ENCODE assay signal across 20 cellular contexts in the genomic region with DNA sequence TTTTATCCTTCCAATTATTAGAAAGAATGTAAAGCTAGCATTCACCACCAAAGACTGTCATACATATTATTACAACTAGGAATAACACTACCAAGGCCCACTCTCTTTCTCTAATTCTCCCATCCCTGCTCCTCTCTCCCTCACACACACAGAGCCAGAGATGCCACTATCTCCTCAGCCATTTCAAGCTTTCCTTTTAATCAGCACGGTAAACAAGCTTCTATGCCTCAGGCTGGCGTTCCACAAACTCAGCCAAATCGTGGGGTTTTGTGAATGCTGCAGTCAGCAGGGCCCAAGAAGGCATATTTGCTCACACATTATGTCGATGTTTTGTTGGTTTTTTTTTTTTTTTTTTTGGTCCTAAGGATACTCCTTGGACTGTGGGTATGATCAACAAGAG.
DNase-seq lines count a peak whose midpoint lies in the region; ATAC-seq and TF ChIP-seq lines count a peak whose summit lies in the region.
"Had no signal": no experiment of that assay in that cellular context is flagged by ENCODE, and none has a peak within 500 bp of the region (broad histone marks: within the 10 kb centered on the region; RNA-seq: fewer than 3 reads in every experiment).

No MANE protein-coding gene starts in this region.

- H3K4me1 Mint-ChIP-seq in nephron, result peaks cover 57% of the 10 kb centered on the region

- H3K9me3 ChIP-seq in cardiac muscle cell (ENCODE audit: low read depth), result no peaks in the 10 kb centered on the region
- H3K9me3 ChIP-seq in prostate gland, result no peaks in the 10 kb centered on the region
- H3K9me3 ChIP-seq: BLaER1 had no signal

- H3K4me3 ChIP-seq in cardiac muscle cell, result no peak overlapping the region
- no peak overlapping the region for H3K4me3 ChIP-seq in prostate gland
- H3K4me3 ChIP-seq: BLaER1, GM12878, GM23248 had no signal

- WGBS in prostate gland, result 49% methylated on average over 4 of the region's 4 CpGs

- H3K27me3 ChIP-seq in cardiac muscle cell (no peaks in the 10 kb centered on the region), prostate gland (replicated peaks; ENCODE audit: insufficient read depth) (no peaks in the 10 kb centered on the region)
- H3K27me3 ChIP-seq: BLaER1 had no signal

- intact Hi-C loops in left cardiac atrium (cut with DNase I), result no loop called here
- intact Hi-C loops in prostate gland (cut with DNase I), result no loop called here

- H3K36me3 ChIP-seq in cardiac muscle cell, result no peaks in the 10 kb centered on the region
- H3K36me3 ChIP-seq in prostate gland, result no peaks in the 10 kb centered on the region
- H3K36me3 ChIP-seq: BLaER1 had no signal

- TF ChIP-seq CTCF in cardiac muscle cell (IDR thresholded peaks at IDR 0.05; ENCODE audit: low read depth, low read length) (no peak), nephron (IDR thresholded peaks at IDR 0.05; ENCODE audit: unreplicated experiment in 3 of 3) (no peak), prostate gland (IDR thresholded peaks at IDR 0.05) (no peak)

- no peak for TF ChIP-seq POLR2A in prostate gland (IDR thresholded peaks at IDR 0.05)

- peaks cover 5% of the 10 kb centered on the region for H3K36me3 Mint-ChIP-seq in nephron (ENCODE audit: low read depth)
- H3K36me3 Mint-ChIP-seq: CD8-positive, alpha-beta T cell had no signal

- DNase-seq in cardiac muscle cell (ENCODE audit: low read depth in 1 of 2, low spot score in 1 of 2), result no peak
- no peak for DNase-seq in left cardiac atrium
- peak; percentile 80 for DNase-seq in cerebellar cortex (ENCODE audit: low spot score)
- DNase-seq in prostate gland (ENCODE audit: low spot score), result no peak
- DNase-seq in activated CD4-positive, CD25-positive, alpha-beta regulatory T cell treated with anti-CD3 and anti-CD28 coated beads, Interleukin-2, amount 50 U/mL, for 72 hours, result no peak
- DNase-seq: CD8-positive, alpha-beta T cell; DMS79 treated with DMSO at 0.1 percent for 48 hours; GDM1; GM23248; KBM-7; NCI-H1436 treated with DMSO at 0.1 percent for 48 hours; NCI-H2081 treated with DMSO at 0.1 percent for 48 hours; NCI-H526; RPMI8226; SIG-M5 had no signal

- H3K4me1 ChIP-seq in cardiac muscle cell (ENCODE audit: low read depth) (peaks cover 44% of the 10 kb centered on the region), prostate gland (replicated peaks) (peaks cover 2% of the 10 kb centered on the region)
- H3K4me1 ChIP-seq: BLaER1 had no signal

- no peaks in the 10 kb centered on the region for H3K27me3 Mint-ChIP-seq in nephron (ENCODE audit: low read depth)

- no peak overlapping the region for H3K4me3 Mint-ChIP-seq in nephron
- H3K4me3 Mint-ChIP-seq: CD8-positive, alpha-beta T cell had no signal

- ATAC-seq in left cardiac atrium (no peak), GM18858 (IDR thresholded peaks at IDR 0.05; ENCODE audit: unreplicated experiment) (no peak), HG03025 (IDR thresholded peaks at IDR 0.05; ENCODE audit: low FRiP score, unreplicated experiment) (no peak)
- ATAC-seq: CD8-positive, alpha-beta T cell; GM12878 had no signal

- H3K27ac ChIP-seq in cardiac muscle cell, result peak overlapping the region; percentile 27
- H3K27ac ChIP-seq in prostate gland, result no peak overlapping the region
- H3K27ac ChIP-seq: BLaER1, GM23248 had no signal

- H3K27ac Mint-ChIP-seq in nephron, result peak overlapping the region; percentile 62 to 79 (median 71)
- H3K27ac Mint-ChIP-seq: CD8-positive, alpha-beta T cell had no signal

- H3K9me3 Mint-ChIP-seq in nephron, result no peaks in the 10 kb centered on the region
- H3K9me3 Mint-ChIP-seq: CD8-positive, alpha-beta T cell had no signal
